ENCODE assay signal across 1 cellular context in the genomic region with DNA sequence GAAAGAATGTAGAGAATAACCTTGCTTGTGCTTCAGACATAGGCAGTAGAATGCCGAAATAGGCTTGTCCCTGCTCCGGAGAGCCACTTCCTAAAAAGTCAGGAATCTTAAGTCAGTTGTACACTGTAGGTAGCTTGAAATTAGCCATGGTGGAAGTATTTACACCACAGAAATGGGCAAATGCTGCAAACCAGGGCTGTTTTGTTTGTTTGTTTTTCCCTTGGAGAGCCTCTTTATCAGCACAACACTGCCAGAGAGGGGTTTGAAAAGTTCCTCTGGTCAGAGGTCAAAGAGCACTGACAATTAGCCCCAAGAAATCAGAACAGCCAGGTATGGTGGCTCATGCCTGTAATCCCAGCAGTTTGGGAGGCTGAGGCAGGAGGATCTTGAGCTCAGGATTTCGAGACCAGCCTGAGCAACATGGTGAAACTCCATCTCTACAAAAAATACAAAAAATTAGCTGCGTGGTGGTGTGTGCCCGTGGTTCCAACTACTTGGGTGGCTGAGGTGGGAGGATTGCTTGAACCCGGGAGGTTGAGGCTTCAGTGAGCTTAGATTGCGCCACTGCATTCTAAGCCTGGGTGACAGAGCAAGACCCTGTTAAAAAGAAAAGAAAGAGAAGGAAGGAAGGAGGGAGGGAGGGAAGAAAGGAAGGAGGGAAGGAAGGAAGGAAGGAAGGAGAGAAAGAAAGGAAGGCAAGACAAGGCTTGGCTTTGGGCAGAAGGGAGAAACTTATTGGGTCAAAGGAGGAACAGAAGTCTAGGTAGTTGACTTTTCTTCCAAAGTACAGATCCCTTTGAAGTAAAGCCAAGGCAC.
TF ChIP-seq lines count a peak whose summit lies in the region.

No MANE protein-coding gene starts in this region.

TF ChIP-seq in HepG2, 621 proteins besides CTCF, POLR2A, EP300 and RAD21 (continued from another document):
- TF ChIP-seq, protein P1, sequence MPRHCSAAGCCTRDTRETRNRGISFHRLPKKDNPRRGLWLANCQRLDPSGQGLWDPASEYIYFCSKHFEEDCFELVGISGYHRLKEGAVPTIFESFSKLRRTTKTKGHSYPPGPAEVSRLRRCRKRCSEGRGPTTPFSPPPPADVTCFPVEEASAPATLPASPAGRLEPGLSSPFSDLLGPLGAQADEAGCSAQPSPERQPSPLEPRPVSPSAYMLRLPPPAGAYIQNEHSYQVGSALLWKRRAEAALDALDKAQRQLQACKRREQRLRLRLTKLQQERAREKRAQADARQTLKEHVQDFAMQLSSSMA (CRISPR knock-in tag; IDR thresholded peaks at IDR 0.05), result peak; percentile 89
- no peak for TF ChIP-seq NKX3-1 (CRISPR knock-in tag; IDR thresholded peaks at IDR 0.05)
